Comparison of ENCODE assay signal across 1 cellular context in the genomic region with DNA sequence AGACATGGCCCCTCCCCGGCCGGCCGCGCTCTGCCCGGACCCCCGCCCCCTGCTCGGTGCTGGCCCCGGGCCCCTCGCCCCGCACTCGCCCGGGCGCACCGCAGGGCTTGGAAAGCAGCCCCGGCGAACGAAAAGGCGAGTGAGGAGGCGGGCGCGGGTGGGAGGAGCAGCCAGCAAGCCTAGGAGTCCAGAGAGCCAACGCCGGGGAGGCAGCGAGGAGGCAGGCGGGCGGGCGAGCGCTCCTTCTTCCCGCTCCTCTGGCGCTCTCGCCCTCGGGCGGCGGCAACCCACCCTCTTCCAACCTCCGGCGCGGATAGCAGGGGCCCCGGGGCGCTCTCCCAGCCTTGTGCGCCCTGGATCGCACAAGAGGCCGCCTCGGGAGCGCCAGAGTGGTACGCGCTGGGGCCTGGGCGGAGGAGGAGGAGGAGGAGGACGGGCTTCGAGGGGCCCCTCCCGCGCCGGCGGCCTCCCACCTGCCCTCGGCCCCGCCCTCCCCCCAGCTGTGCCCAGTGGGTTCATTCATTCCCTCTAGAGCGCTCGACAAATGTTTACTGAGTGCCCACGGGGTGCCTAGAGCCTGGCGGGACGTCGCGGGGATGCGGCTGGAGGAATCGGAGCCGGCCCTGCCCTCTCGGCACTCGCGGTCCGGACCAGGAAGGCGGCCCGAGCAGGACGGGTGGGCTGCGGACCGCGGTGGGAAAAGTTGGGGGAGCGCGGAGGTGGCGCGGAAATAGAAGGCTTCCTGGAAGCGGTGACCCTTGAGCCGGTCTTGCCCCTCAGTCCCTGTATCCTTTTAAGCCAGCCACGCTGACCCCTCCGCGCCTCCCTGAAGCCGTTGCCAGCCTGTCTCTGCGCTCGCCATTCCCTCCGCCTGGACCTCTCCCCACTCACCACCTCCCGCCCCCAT.
TF ChIP-seq lines count a peak whose summit lies in the region.

A gene (minus strand): TSS at position 391 of the 907 bp plus-strand sequence. CDS start 519 bp downstream, outside the sequence.

TF ChIP-seq in HepG2, 621 proteins besides CTCF, POLR2A, EP300 and RAD21 (continued from another document):
- TF ChIP-seq, protein P1, sequence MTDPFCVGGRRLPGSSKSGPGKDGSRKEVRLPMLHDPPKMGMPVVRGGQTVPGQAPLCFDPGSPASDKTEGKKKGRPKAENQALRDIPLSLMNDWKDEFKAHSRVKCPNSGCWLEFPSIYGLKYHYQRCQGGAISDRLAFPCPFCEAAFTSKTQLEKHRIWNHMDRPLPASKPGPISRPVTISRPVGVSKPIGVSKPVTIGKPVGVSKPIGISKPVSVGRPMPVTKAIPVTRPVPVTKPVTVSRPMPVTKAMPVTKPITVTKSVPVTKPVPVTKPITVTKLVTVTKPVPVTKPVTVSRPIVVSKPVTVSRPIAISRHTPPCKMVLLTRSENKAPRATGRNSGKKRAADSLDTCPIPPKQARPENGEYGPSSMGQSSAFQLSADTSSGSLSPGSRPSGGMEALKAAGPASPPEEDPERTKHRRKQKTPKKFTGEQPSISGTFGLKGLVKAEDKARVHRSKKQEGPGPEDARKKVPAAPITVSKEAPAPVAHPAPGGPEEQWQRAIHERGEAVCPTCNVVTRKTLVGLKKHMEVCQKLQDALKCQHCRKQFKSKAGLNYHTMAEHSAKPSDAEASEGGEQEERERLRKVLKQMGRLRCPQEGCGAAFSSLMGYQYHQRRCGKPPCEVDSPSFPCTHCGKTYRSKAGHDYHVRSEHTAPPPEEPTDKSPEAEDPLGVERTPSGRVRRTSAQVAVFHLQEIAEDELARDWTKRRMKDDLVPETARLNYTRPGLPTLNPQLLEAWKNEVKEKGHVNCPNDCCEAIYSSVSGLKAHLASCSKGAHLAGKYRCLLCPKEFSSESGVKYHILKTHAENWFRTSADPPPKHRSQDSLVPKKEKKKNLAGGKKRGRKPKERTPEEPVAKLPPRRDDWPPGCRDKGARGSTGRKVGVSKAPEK (CRISPR knock-in tag; IDR thresholded peaks at IDR 0.05; ENCODE audit: borderline replicate concordance): no peak
- TF ChIP-seq EZH2 (conservative IDR thresholded peaks at IDR 0.05; ENCODE audit: low read depth, low read length) (peak; percentile 75; the same call in 1 of the 2 replicates), ATF1 (CRISPR knock-in tag; IDR thresholded peaks at IDR 0.05) (no peak), MAF1 (CRISPR knock-in tag; IDR thresholded peaks at IDR 0.05; ENCODE audit: borderline replicate concordance) (no peak), ZNF790 (CRISPR knock-in tag; IDR thresholded peaks at IDR 0.05; ENCODE audit: borderline replicate concordance) (no peak)
